In the genomic region with DNA sequence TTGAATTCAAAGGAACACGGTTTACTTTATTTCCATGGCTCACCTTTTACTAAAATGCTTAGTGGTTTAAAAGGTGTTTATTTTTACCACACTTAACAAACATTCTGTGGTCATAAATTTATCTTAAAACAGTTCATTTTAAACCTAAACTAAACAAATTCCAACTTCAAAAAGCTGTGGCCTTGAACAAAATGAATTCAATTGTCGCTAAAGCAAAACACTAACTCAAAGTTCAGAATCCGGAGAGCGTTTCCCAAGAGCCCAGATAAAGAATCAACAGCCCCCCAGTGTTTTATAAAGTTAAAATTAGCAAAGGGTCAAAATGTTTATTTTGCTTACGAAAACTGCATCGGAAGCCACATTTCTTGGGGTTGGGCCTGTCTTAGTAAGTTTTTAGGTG, we compare ENCODE assay signal across 9 cellular contexts. TPM values are rescaled to one million over a fixed set of nuclear protein-coding genes. Genes with fewer than 3 reads are reported as not detected.
DNase-seq lines count a peak whose midpoint lies in the region; ATAC-seq, FAIRE-seq and TF ChIP-seq lines count a peak whose summit lies in the region.
"Had no signal": no experiment of that assay in that cellular context is flagged by ENCODE, and none has a peak within 500 bp of the region (broad histone marks: within the 10 kb centered on the region; RNA-seq: fewer than 3 reads in every experiment).

No MANE protein-coding gene starts in this region.

- no peak for TF ChIP-seq CTCF in GM12875 (IDR thresholded peaks at IDR 0.05; ENCODE audit: borderline replicate concordance, insufficient read depth, low read depth, low read length)
- TF ChIP-seq CTCF in SU-DHL-6 (IDR thresholded peaks at IDR 0.05; ENCODE audit: insufficient read depth, low read length, poor library complexity, severe bottlenecking), result no peak
- TF ChIP-seq CTCF in fibroblast of the aortic adventitia (IDR thresholded peaks at IDR 0.05; ENCODE audit: insufficient read depth, low read length), result no peak
- no peak for TF ChIP-seq CTCF in retinal pigment epithelial cell (conservative IDR thresholded peaks at IDR 0.05; ENCODE audit: low read depth, low read length)

- H3F3A ChIP-seq in SU-DHL-6 (ENCODE audit: insufficient read depth), result peaks cover 11% of the 10 kb centered on the region

- H3K27me3 ChIP-seq in SU-DHL-6 (ENCODE audit: low read length), result no peaks in the 10 kb centered on the region

- H3K9me3 ChIP-seq in SU-DHL-6 (ENCODE audit: insufficient read depth, low read length), result no peaks in the 10 kb centered on the region

- H3K36me3 ChIP-seq in SU-DHL-6 (ENCODE audit: low read length), result peaks cover 6% of the 10 kb centered on the region

- no peak for FAIRE-seq in GM12891 (lab: Jason Lieb, UNC)
- FAIRE-seq: endometrium had no signal

- H4K20me1 ChIP-seq in SU-DHL-6 (ENCODE audit: low read depth, low read length), result peaks cover 37% of the 10 kb centered on the region

- DNase-seq in fibroblast of the aortic adventitia (ENCODE audit: low read depth) (peak; percentile 20), retinal pigment epithelial cell (ENCODE audit: low read depth) (no peak), GM12891 (ENCODE audit: insufficient read length, low spot score) (no peak), GM19238 (ENCODE audit: insufficient read length, low spot score) (no peak)

- peak overlapping the region; percentile 62 for H3K4me3 ChIP-seq in GM12875 (ENCODE audit: low read depth, low read length)
- peak overlapping the region; percentile 90 for H3K4me3 ChIP-seq in SU-DHL-6 (ENCODE audit: insufficient read depth, low read length, poor library complexity, severe bottlenecking)
- peak overlapping the region; percentile 83 for H3K4me3 ChIP-seq in fibroblast of the aortic adventitia (ENCODE audit: low read depth, low read length)
- peak overlapping the region; percentile 85 for H3K4me3 ChIP-seq in retinal pigment epithelial cell (ENCODE audit: low read length)

- H2AFZ ChIP-seq in SU-DHL-6 (ENCODE audit: low read depth, low read length, severe bottlenecking), result no peak overlapping the region

- ATAC-seq in HG03108 (IDR thresholded peaks at IDR 0.05; ENCODE audit: unreplicated experiment) (no peak), GM21786 (IDR thresholded peaks at IDR 0.05; ENCODE audit: unreplicated experiment) (no peak)

- H3K79me2 ChIP-seq in SU-DHL-6 (ENCODE audit: insufficient read depth, low read length), result peaks cover 62% of the 10 kb centered on the region

- TF ChIP-seq POLR2A in GM12891 (IDR thresholded peaks at IDR 0.05; ENCODE audit: low read depth, low read length), result no peak

- H3K4me2 ChIP-seq in SU-DHL-6 (ENCODE audit: low read depth, low read length, poor library complexity, severe bottlenecking), result peak overlapping the region; percentile 98

- H3K27ac ChIP-seq in SU-DHL-6 (ENCODE audit: low read depth, low read length), result peak overlapping the region; percentile 28

- no peaks in the 10 kb centered on the region for H3K9me2 ChIP-seq in SU-DHL-6 (replicated peaks; ENCODE audit: insufficient read depth, low read length)

- H3K9ac ChIP-seq in SU-DHL-6 (ENCODE audit: low read length), result peak overlapping the region; percentile 89

TF ChIP-seq in GM12891, 5 proteins besides CTCF, POLR2A, EP300 and RAD21:
- TF ChIP-seq TAF1 (IDR thresholded peaks at IDR 0.05; ENCODE audit: low read depth, low read length), result no peak
- TF ChIP-seq POU2F2 (IDR thresholded peaks at IDR 0.05; ENCODE audit: low read depth, low read length), result no peak
- no peak for TF ChIP-seq SPI1 (IDR thresholded peaks at IDR 0.05; ENCODE audit: low read depth, low read length)
- TF ChIP-seq POLR2AphosphoS5 (IDR thresholded peaks at IDR 0.05; ENCODE audit: low read depth, low read length), result no peak
- no peak for TF ChIP-seq PAX5 (IDR thresholded peaks at IDR 0.05; ENCODE audit: insufficient read depth, low read length, severe bottlenecking)

RNA-seq across cellular contexts. Expression of a gene that starts 1.4 kb away (rescaled TPM):
- 32.9 and 61.1 TPM in 2 replicates for total RNA-seq in fibroblast of the aortic adventitia (ENCODE audit: low replicate concordance)
- polyA plus RNA-seq in GM12891 (2012; ENCODE audit: low read depth, missing spikeins), result 22.7 TPM
